ENCODE assay signal across 8 cellular contexts in the genomic region with DNA sequence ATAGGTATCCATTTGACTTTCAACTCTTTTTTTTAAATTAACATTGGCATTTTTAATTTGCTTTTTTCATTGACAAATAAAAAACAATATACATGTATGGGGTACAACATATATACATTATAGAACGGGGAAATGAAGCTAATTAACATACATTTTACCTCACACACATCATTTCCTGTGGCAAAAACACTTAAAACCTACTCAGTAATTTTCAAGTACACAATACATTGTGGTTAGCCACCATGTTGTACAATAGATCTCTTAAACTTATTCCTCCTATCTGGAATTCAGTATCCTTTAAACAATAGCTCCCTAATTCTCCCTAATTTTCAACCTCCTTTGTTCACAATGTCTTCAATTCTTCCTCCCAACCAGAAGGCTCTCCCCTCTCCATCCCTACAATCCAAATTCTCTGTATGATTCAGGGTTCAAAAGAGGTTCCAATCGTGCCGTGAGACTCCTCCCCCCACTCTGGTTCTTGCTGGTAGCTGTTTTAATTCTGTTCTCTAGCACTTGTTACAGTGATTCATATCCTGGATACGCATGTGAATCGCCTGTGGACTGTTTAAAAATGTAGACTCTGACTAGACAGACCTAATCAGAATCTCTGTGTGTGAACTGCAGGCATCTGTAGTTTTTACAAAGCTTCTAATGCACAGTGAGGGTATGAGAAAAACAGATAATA.
DNase-seq lines count a peak whose midpoint lies in the region; ATAC-seq and TF ChIP-seq lines count a peak whose summit lies in the region.

No MANE protein-coding gene starts in this region.

- no peaks in the 10 kb centered on the region for H3K36me3 ChIP-seq in left ventricle myocardium inferior

- H3K36me3 Mint-ChIP-seq in activated CD4-positive, alpha-beta memory T cell treated with anti-CD3 and anti-CD28 coated beads, Interleukin-2, amount 10 ng/mL, durations not matched to agents 7 days and 5 days (ENCODE audit: low read depth) = peaks cover 8% of the 10 kb centered on the region
- H3K36me3 Mint-ChIP-seq in nephron progenitor cell (ENCODE audit: low read depth) = no peaks in the 10 kb centered on the region

- CTCF ChIA-PET in activated CD4-positive, alpha-beta memory T cell treated with anti-CD3 and anti-CD28 coated beads, Interleukin-2, amount 10 ng/mL, durations not matched to agents 7 days and 5 days (lab: Charles Lee) = interaction anchor here (0.7 to 1.1 kb wide), 4 partner anchors 52 to 394 kb away, joined by 3 to 5 read pairs (median 4); a partner anchor contains a TSS

- no peaks in the 10 kb centered on the region for H3K27me3 ChIP-seq in left ventricle myocardium inferior (ENCODE audit: low read depth)

- POLR2A ChIA-PET in activated CD4-positive, alpha-beta memory T cell treated with anti-CD3 and anti-CD28 coated beads, Interleukin-2, amount 10 ng/mL, durations not matched to agents 7 days and 5 days (lab: Charles Lee) = interaction anchor here (0.6 to 4.8 kb wide), 17 partner anchors 8 to 164 kb away, joined by 3 to 85 read pairs (median 5); a partner anchor contains a TSS

- ATAC-seq in left cardiac atrium = peak; percentile 51 to 67

- H3K4me3 ChIP-seq in left ventricle myocardium inferior = no peak overlapping the region

- H3K9me3 Mint-ChIP-seq in activated CD4-positive, alpha-beta memory T cell treated with anti-CD3 and anti-CD28 coated beads, Interleukin-2, amount 10 ng/mL, durations not matched to agents 7 days and 5 days = no peaks in the 10 kb centered on the region
- H3K9me3 Mint-ChIP-seq in nephron progenitor cell = peaks cover 3% of the 10 kb centered on the region

- DNase-seq in left cardiac atrium (no peak), left ventricle myocardium inferior (no peak), foreskin melanocyte (peak; percentile 90), NCI-H1694 treated with DMSO at 0.1 percent for 48 hours (lab: John Stamatoyannopoulos, UW) (no peak), NCI-H526 treated with DMSO at 0.1 percent for 48 hours (lab: John Stamatoyannopoulos, UW) (no peak), NCI-H2171 (lab: John Stamatoyannopoulos, UW) (no peak), nephron progenitor cell (no peak)
- DNase-seq in activated CD4-positive, alpha-beta memory T cell treated with anti-CD3 and anti-CD28 coated beads, Interleukin-2, amount 10 ng/mL, durations not matched to agents 7 days and 5 days = peak; percentile 73

- intact Hi-C loops in left cardiac atrium (cut with DNase I) (no loop called here), left ventricle myocardium inferior (cut with micrococcal nuclease) (no loop called here)

- H3K4me3 Mint-ChIP-seq in activated CD4-positive, alpha-beta memory T cell treated with anti-CD3 and anti-CD28 coated beads, Interleukin-2, amount 10 ng/mL, durations not matched to agents 7 days and 5 days = peak overlapping the region; percentile 55
- no peak overlapping the region for H3K4me3 Mint-ChIP-seq in nephron progenitor cell

- H3K27ac Mint-ChIP-seq in activated CD4-positive, alpha-beta memory T cell treated with anti-CD3 and anti-CD28 coated beads, Interleukin-2, amount 10 ng/mL, durations not matched to agents 7 days and 5 days = peak overlapping the region; percentile 95
- no peak overlapping the region for H3K27ac Mint-ChIP-seq in nephron progenitor cell

- peaks cover 25% of the 10 kb centered on the region for H3K4me1 ChIP-seq in left ventricle myocardium inferior

- H3K27me3 Mint-ChIP-seq in activated CD4-positive, alpha-beta memory T cell treated with anti-CD3 and anti-CD28 coated beads, Interleukin-2, amount 10 ng/mL, durations not matched to agents 7 days and 5 days = no peaks in the 10 kb centered on the region
- peaks cover 32% of the 10 kb centered on the region for H3K27me3 Mint-ChIP-seq in nephron progenitor cell (ENCODE audit: low read depth, poor library complexity)

- TF ChIP-seq CTCF in left ventricle myocardium inferior (IDR thresholded peaks at IDR 0.05; ENCODE audit: borderline replicate concordance) (no peak), nephron progenitor cell (IDR thresholded peaks at IDR 0.05) (no peak)

- H3K27ac ChIP-seq in left ventricle myocardium inferior (replicated peaks) = no peak overlapping the region

- peaks cover 4% of the 10 kb centered on the region for H3K9me3 ChIP-seq in left ventricle myocardium inferior (replicated peaks)

- peaks cover 80% of the 10 kb centered on the region for H3K4me1 Mint-ChIP-seq in activated CD4-positive, alpha-beta memory T cell treated with anti-CD3 and anti-CD28 coated beads, Interleukin-2, amount 10 ng/mL, durations not matched to agents 7 days and 5 days
- H3K4me1 Mint-ChIP-seq in nephron progenitor cell = no peaks in the 10 kb centered on the region

Comparison
In these comparisons a context has a peak if more than half of its experiments do, and no peak if none do; other contexts are left out.
1. DNase-seq: peak in activated CD4-positive, alpha-beta memory T cell treated with anti-CD3 and anti-CD28 coated beads, Interleukin-2, amount 10 ng/mL, durations not matched to agents 7 days and 5 days (single experiment) and foreskin melanocyte (single experiment); none in left cardiac atrium (single experiment), left ventricle myocardium inferior (single experiment), NCI-H1694 treated with DMSO at 0.1 percent for 48 hours (single experiment), NCI-H526 treated with DMSO at 0.1 percent for 48 hours (single experiment), NCI-H2171 (single experiment) and nephron progenitor cell (single experiment).